ENCODE assay signal across 20 cellular contexts in the genomic region with DNA sequence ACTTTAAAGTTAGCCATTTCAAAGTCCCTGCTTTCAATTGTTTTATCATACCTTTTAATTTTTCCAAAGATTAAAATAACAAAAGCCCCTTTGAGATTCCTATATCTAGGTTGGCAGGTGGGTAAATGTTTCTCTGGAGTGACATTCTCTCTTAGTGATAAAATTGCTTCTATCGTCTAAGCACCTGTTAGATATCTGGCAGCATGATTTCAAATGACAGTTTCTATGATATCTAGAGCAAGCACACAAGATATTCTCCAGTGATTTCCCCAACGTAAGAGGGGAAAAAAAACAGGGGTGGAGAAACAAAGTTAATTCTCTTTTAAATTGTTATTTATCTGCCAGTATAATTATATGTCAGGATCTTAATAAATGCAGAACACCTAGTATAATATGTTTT.
"Had no signal": no experiment of that assay in that cellular context is flagged by ENCODE, and none has a peak within 500 bp of the region (broad histone marks: within the 10 kb centered on the region; RNA-seq: fewer than 3 reads in every experiment).

No MANE protein-coding gene starts in this region.

- H3K36me3 ChIP-seq: heart left ventricle, right lobe of liver, tibial nerve had no signal

- H3K27me3 Mint-ChIP-seq: naive B cell; stimulated activated memory B cell treated with anti-CD40 and anti-IgM and Interleukin-4, amounts not matched to agents 10 μg/mL and 1 μg/mL and 100 μg/mL, for 72 hours; stimulated activated naive CD8-positive, alpha-beta T cell treated with anti-CD3 and anti-CD28 coated beads, Interleukin-15, amount 100 ng/mL, for 72 hours had no signal

- H3K4me1 Mint-ChIP-seq: naive B cell; nephron; stimulated activated memory B cell treated with anti-CD40 and anti-IgM and Interleukin-4, amounts not matched to agents 10 μg/mL and 1 μg/mL and 100 μg/mL, for 72 hours; stimulated activated naive CD8-positive, alpha-beta T cell treated with anti-CD3 and anti-CD28 coated beads, Interleukin-15, amount 100 ng/mL, for 72 hours had no signal

- H3K9me3 Mint-ChIP-seq: endodermal cell, nephron had no signal

- H3K4me1 ChIP-seq: heart left ventricle, parathyroid adenoma, psoas muscle, right lobe of liver, testis, tibial nerve had no signal

- ATAC-seq: heart left ventricle; psoas muscle; right lobe of liver; stimulated activated memory B cell treated with anti-CD40 and anti-IgM and Interleukin-4, amounts not matched to agents 10 μg/mL and 1 μg/mL and 100 μg/mL, for 72 hours; stimulated activated naive CD8-positive, alpha-beta T cell treated with anti-CD3 and anti-CD28 coated beads, Interleukin-15, amount 100 ng/mL, for 72 hours had no signal

- DNase-seq: effector CD4-positive, alpha-beta T cell; endodermal cell; foreskin melanocyte; heart left ventricle; hypothalamus; kidney glomerular epithelial cell; mesendoderm; naive B cell; psoas muscle; retina; right lobe of liver; stimulated activated CD4-positive, alpha-beta T cell treated with anti-CD3 and anti-CD28 coated beads, Interleukin-1b, Interleukin-23, amount 100 ng/mL, for 48 hours; stimulated activated CD4-positive, alpha-beta T cell treated with anti-CD3 and anti-CD28 coated beads, Interleukin-4, amount 100 ng/mL, for 24 hours; stimulated activated naive CD8-positive, alpha-beta T cell treated with anti-CD3 and anti-CD28 coated beads, Interleukin-15, amount 100 ng/mL, for 72 hours; testis had no signal

- H3K9me3 ChIP-seq: heart left ventricle, psoas muscle, right lobe of liver, testis, tibial nerve had no signal

- H3K27ac Mint-ChIP-seq: endodermal cell; naive B cell; nephron; stimulated activated memory B cell treated with anti-CD40 and anti-IgM and Interleukin-4, amounts not matched to agents 10 μg/mL and 1 μg/mL and 100 μg/mL, for 72 hours; stimulated activated naive CD8-positive, alpha-beta T cell treated with anti-CD3 and anti-CD28 coated beads, Interleukin-15, amount 100 ng/mL, for 72 hours had no signal

- H3K27ac ChIP-seq: coronary artery, heart left ventricle, parathyroid adenoma, psoas muscle, right lobe of liver, testis, tibial nerve had no signal

- H3K27me3 ChIP-seq: heart left ventricle, right lobe of liver, testis, tibial nerve had no signal

- H3K36me3 Mint-ChIP-seq: naive B cell; stimulated activated memory B cell treated with anti-CD40 and anti-IgM and Interleukin-4, amounts not matched to agents 10 μg/mL and 1 μg/mL and 100 μg/mL, for 72 hours had no signal

- H3K4me3 ChIP-seq: coronary artery, heart left ventricle, psoas muscle, right lobe of liver, testis, tibial nerve had no signal

- H3K4me3 Mint-ChIP-seq: endodermal cell; naive B cell; nephron; stimulated activated memory B cell treated with anti-CD40 and anti-IgM and Interleukin-4, amounts not matched to agents 10 μg/mL and 1 μg/mL and 100 μg/mL, for 72 hours; stimulated activated naive CD8-positive, alpha-beta T cell treated with anti-CD3 and anti-CD28 coated beads, Interleukin-15, amount 100 ng/mL, for 72 hours had no signal
